ENCODE assay signal across 39 cellular contexts in genomic region chr10:81884856-81885255, GRCh38. TPM values are rescaled to one million over a fixed set of nuclear protein-coding genes. Genes with fewer than 3 reads are reported as not detected.
"Had no signal": no experiment of that assay in that cellular context is flagged by ENCODE, and none has a peak within 500 bp of the region (broad histone marks: within the 10 kb centered on the region; RNA-seq: fewer than 3 reads in every experiment).

No MANE protein-coding gene starts in this region.

- H3K4me1 Mint-ChIP-seq: activated naive CD4-positive, alpha-beta T cell treated with anti-CD3 and anti-CD28 coated beads, Interleukin-2, amount 10 ng/mL, durations not matched to agents 7 days and 5 days; activated naive CD4-positive, alpha-beta T cell treated with anti-CD3 and anti-CD28 coated beads, Interleukin-2, amount 50 U/mL, for 24 hours; activated naive CD8-positive, alpha-beta T cell treated with anti-CD3 and anti-CD28 coated beads for 36 hours; activated naive CD8-positive, alpha-beta T cell treated with anti-CD3 and anti-CD28 coated beads, Interleukin-2, amount 10 ng/mL, durations not matched to agents 7 days and 5 days; activated naive CD8-positive, alpha-beta T cell treated with anti-CD3 and anti-CD28 coated beads, Interleukin-2, amount 50 U/mL, for 24 hours; activated T-helper 17 cell treated with anti-CD3 and anti-CD28 coated beads, Interleukin-2, amount 50 U/mL, for 72 hours; central memory CD8-positive, alpha-beta T cell had no signal

- H3K27ac ChIP-seq: adrenal gland, ascending aorta, body of pancreas, brain microvascular endothelial cell, breast epithelium, cardiac muscle cell had no signal

- H3K9me3 Mint-ChIP-seq: activated naive CD4-positive, alpha-beta T cell treated with anti-CD3 and anti-CD28 coated beads for 36 hours; activated naive CD4-positive, alpha-beta T cell treated with anti-CD3 and anti-CD28 coated beads, Interleukin-2, amount 10 ng/mL, durations not matched to agents 7 days and 5 days; activated naive CD4-positive, alpha-beta T cell treated with anti-CD3 and anti-CD28 coated beads, Interleukin-2, amount 50 U/mL, for 24 hours; activated naive CD4-positive, alpha-beta T cell treated with anti-CD3 and anti-CD28 coated beads, Interleukin-2, amount 50 U/mL, for 72 hours; activated naive CD8-positive, alpha-beta T cell treated with anti-CD3 and anti-CD28 coated beads for 36 hours; activated naive CD8-positive, alpha-beta T cell treated with anti-CD3 and anti-CD28 coated beads, Interleukin-2, amount 10 ng/mL, durations not matched to agents 7 days and 5 days; activated T-cell treated with anti-CD3 and anti-CD28 coated beads, Interleukin-2, amount 50 U/mL, for 24 hours; activated T-cell treated with anti-CD3 and anti-CD28 coated beads, Interleukin-2, amount 50 U/mL, for 4 hours; activated T-cell treated with anti-CD3 and anti-CD28 coated beads, Interleukin-2, amount 50 U/mL, for 72 hours; activated T-helper 1 cell treated with anti-CD3 and anti-CD28 coated beads, Interleukin-12 subunit alpha, Interleukin-12 subunit beta, Interleukin-2, Interleukin-4 antibody, amounts not matched to agents 30 ng/mL and 10 ng/mL and 1 ng/mL, durations not matched to agents 14 hours and 24 hours and 36 hours; activated T-helper 17 cell treated with anti-CD3 and anti-CD28 coated beads, Interleukin-2, amount 50 U/mL, for 72 hours; activated T-helper 2 cell treated with anti-CD3 and anti-CD28 coated beads, Interferon-gamma antibody, Interleukin-2, Interleukin-4, amounts not matched to agents 10 μg/mL and 5 μg/mL and 100 μg/mL, durations not matched to agents 14 hours and 24 hours and 36 hours; brain; central memory CD8-positive, alpha-beta T cell had no signal

- H3K9me3 ChIP-seq: adrenal gland, ascending aorta, body of pancreas, breast epithelium had no signal

- DNase-seq: activated effector memory CD4-positive, alpha-beta T cell treated with anti-CD3 and anti-CD28 coated beads, Interleukin-2, amount 50 U/mL, for 16 hours; activated effector memory CD4-positive, alpha-beta T cell treated with Interleukin-2 at 50 U/mL for 16 hours; activated gamma-delta T cell; activated gamma-delta T cell treated with Interleukin-2 at 50 U/mL for 16 hours; activated naive CD4-positive, alpha-beta T cell; activated naive CD4-positive, alpha-beta T cell treated with anti-CD3 and anti-CD28 coated beads for 36 hours; activated naive CD4-positive, alpha-beta T cell treated with anti-CD3 and anti-CD28 coated beads, Interleukin-2, amount 10 ng/mL, durations not matched to agents 7 days and 5 days; activated naive CD4-positive, alpha-beta T cell treated with anti-CD3 and anti-CD28 coated beads, Interleukin-2, amount 50 U/mL, for 16 hours; activated naive CD4-positive, alpha-beta T cell treated with Interleukin-2 at 50 U/mL for 16 hours; activated naive CD8-positive, alpha-beta T cell treated with anti-CD3 and anti-CD28 coated beads for 36 hours; activated naive CD8-positive, alpha-beta T cell treated with anti-CD3 and anti-CD28 coated beads, Interleukin-2, amount 10 ng/mL, durations not matched to agents 7 days and 5 days; activated naive CD8-positive, alpha-beta T cell treated with anti-CD3 and anti-CD28 coated beads, Interleukin-2, amount 50 U/mL, for 24 hours; activated T-cell treated with anti-CD3 and anti-CD28 coated beads, Interleukin-2, amount 50 U/mL, for 24 hours; activated T-cell treated with anti-CD3 and anti-CD28 coated beads, Interleukin-2, amount 50 U/mL, for 4 hours; activated T-cell treated with anti-CD3 and anti-CD28 coated beads, Interleukin-2, amount 50 U/mL, for 48 hours; activated T-cell treated with anti-CD3 and anti-CD28 coated beads, Interleukin-2, amount 50 U/mL, for 72 hours; adrenal gland; amniotic stem cell; amygdala; anterior cingulate cortex; aorta; body of pancreas; brain microvascular endothelial cell; caudate nucleus; central memory CD4-positive, alpha-beta T cell; cerebellar nuclear complex had no signal

- H3K36me3 Mint-ChIP-seq: activated naive CD4-positive, alpha-beta T cell treated with anti-CD3 and anti-CD28 coated beads, Interleukin-2, amount 10 ng/mL, durations not matched to agents 7 days and 5 days; activated naive CD4-positive, alpha-beta T cell treated with anti-CD3 and anti-CD28 coated beads, Interleukin-2, amount 50 U/mL, for 24 hours; activated naive CD4-positive, alpha-beta T cell treated with anti-CD3 and anti-CD28 coated beads, Interleukin-2, amount 50 U/mL, for 72 hours; activated naive CD8-positive, alpha-beta T cell; activated naive CD8-positive, alpha-beta T cell treated with anti-CD3 and anti-CD28 coated beads for 36 hours; activated naive CD8-positive, alpha-beta T cell treated with anti-CD3 and anti-CD28 coated beads, Interleukin-2, amount 10 ng/mL, durations not matched to agents 7 days and 5 days; brain had no signal

- H3K4me1 ChIP-seq: adrenal gland, ascending aorta, body of pancreas, breast epithelium had no signal

- H3K27me3 ChIP-seq: adrenal gland, ascending aorta, body of pancreas, brain microvascular endothelial cell, breast epithelium, cardiac muscle cell had no signal

- H3K27ac Mint-ChIP-seq: activated naive CD4-positive, alpha-beta T cell treated with anti-CD3 and anti-CD28 coated beads for 36 hours; activated naive CD4-positive, alpha-beta T cell treated with anti-CD3 and anti-CD28 coated beads, Interleukin-2, amount 10 ng/mL, durations not matched to agents 7 days and 5 days; activated naive CD4-positive, alpha-beta T cell treated with anti-CD3 and anti-CD28 coated beads, Interleukin-2, amount 50 U/mL, for 24 hours; activated naive CD4-positive, alpha-beta T cell treated with anti-CD3 and anti-CD28 coated beads, Interleukin-2, amount 50 U/mL, for 72 hours; activated naive CD8-positive, alpha-beta T cell; activated naive CD8-positive, alpha-beta T cell treated with anti-CD3 and anti-CD28 coated beads for 36 hours; activated naive CD8-positive, alpha-beta T cell treated with anti-CD3 and anti-CD28 coated beads, Interleukin-2, amount 10 ng/mL, durations not matched to agents 7 days and 5 days; activated naive CD8-positive, alpha-beta T cell treated with anti-CD3 and anti-CD28 coated beads, Interleukin-2, amount 50 U/mL, for 24 hours; activated T-cell treated with anti-CD3 and anti-CD28 coated beads, Interleukin-2, amount 50 U/mL, for 24 hours; activated T-cell treated with anti-CD3 and anti-CD28 coated beads, Interleukin-2, amount 50 U/mL, for 72 hours; activated T-helper 1 cell treated with anti-CD3 and anti-CD28 coated beads, Interleukin-12 subunit alpha, Interleukin-12 subunit beta, Interleukin-2, Interleukin-4 antibody, amounts not matched to agents 30 ng/mL and 10 ng/mL and 1 ng/mL, durations not matched to agents 14 hours and 24 hours and 36 hours; activated T-helper 17 cell treated with anti-CD3 and anti-CD28 coated beads, Interleukin-2, amount 50 U/mL, for 72 hours; activated T-helper 2 cell treated with anti-CD3 and anti-CD28 coated beads, Interferon-gamma antibody, Interleukin-2, Interleukin-4, amounts not matched to agents 10 μg/mL and 5 μg/mL and 100 μg/mL, durations not matched to agents 14 hours and 24 hours and 36 hours; brain had no signal

- H3K27me3 Mint-ChIP-seq: activated naive CD8-positive, alpha-beta T cell; activated naive CD8-positive, alpha-beta T cell treated with anti-CD3 and anti-CD28 coated beads, Interleukin-2, amount 50 U/mL, for 24 hours; activated T-helper 17 cell treated with anti-CD3 and anti-CD28 coated beads, Interleukin-2, amount 50 U/mL, for 72 hours; central memory CD8-positive, alpha-beta T cell had no signal

- ATAC-seq: activated naive CD4-positive, alpha-beta T cell treated with anti-CD3 and anti-CD28 coated beads, Interleukin-2, amount 50 U/mL, for 72 hours; activated naive CD8-positive, alpha-beta T cell treated with anti-CD3 and anti-CD28 coated beads, Interleukin-2, amount 50 U/mL, for 24 hours; activated T-cell treated with anti-CD3 and anti-CD28 coated beads, Interleukin-2, amount 50 U/mL, for 4 hours; activated T-cell treated with anti-CD3 and anti-CD28 coated beads, Interleukin-2, amount 50 U/mL, for 72 hours; activated T-helper 17 cell treated with anti-CD3 and anti-CD28 coated beads, Interleukin-2, amount 50 U/mL, for 72 hours; body of pancreas had no signal

- H3K4me3 Mint-ChIP-seq: activated naive CD4-positive, alpha-beta T cell treated with anti-CD3 and anti-CD28 coated beads for 36 hours; activated naive CD4-positive, alpha-beta T cell treated with anti-CD3 and anti-CD28 coated beads, Interleukin-2, amount 10 ng/mL, durations not matched to agents 7 days and 5 days; activated naive CD4-positive, alpha-beta T cell treated with anti-CD3 and anti-CD28 coated beads, Interleukin-2, amount 50 U/mL, for 24 hours; activated naive CD8-positive, alpha-beta T cell; activated naive CD8-positive, alpha-beta T cell treated with anti-CD3 and anti-CD28 coated beads for 36 hours; activated naive CD8-positive, alpha-beta T cell treated with anti-CD3 and anti-CD28 coated beads, Interleukin-2, amount 10 ng/mL, durations not matched to agents 7 days and 5 days; activated naive CD8-positive, alpha-beta T cell treated with anti-CD3 and anti-CD28 coated beads, Interleukin-2, amount 50 U/mL, for 24 hours; activated T-cell treated with anti-CD3 and anti-CD28 coated beads, Interleukin-2, amount 50 U/mL, for 24 hours; activated T-cell treated with anti-CD3 and anti-CD28 coated beads, Interleukin-2, amount 50 U/mL, for 4 hours; activated T-cell treated with anti-CD3 and anti-CD28 coated beads, Interleukin-2, amount 50 U/mL, for 72 hours; activated T-helper 1 cell treated with anti-CD3 and anti-CD28 coated beads, Interleukin-12 subunit alpha, Interleukin-12 subunit beta, Interleukin-2, Interleukin-4 antibody, amounts not matched to agents 30 ng/mL and 10 ng/mL and 1 ng/mL, durations not matched to agents 14 hours and 24 hours and 36 hours; activated T-helper 17 cell treated with anti-CD3 and anti-CD28 coated beads, Interleukin-2, amount 50 U/mL, for 72 hours; brain; central memory CD8-positive, alpha-beta T cell had no signal

RNA-seq across cellular contexts. Expression of gene NRG3, which starts 9.9 kb away (rescaled TPM):
- total RNA-seq: activated naive CD4-positive, alpha-beta T cell treated with anti-CD3 and anti-CD28 coated beads for 36 hours; activated naive CD4-positive, alpha-beta T cell treated with anti-CD3 and anti-CD28 coated beads, Interleukin-2, amount 50 U/mL, for 72 hours; activated naive CD8-positive, alpha-beta T cell treated with anti-CD3 and anti-CD28 coated beads for 36 hours; activated naive CD8-positive, alpha-beta T cell treated with anti-CD3 and anti-CD28 coated beads, Interleukin-2, amount 10 ng/mL, durations not matched to agents 7 days and 5 days; activated T-cell treated with anti-CD3 and anti-CD28 coated beads, Interleukin-2, amount 50 U/mL, for 4 hours; activated T-cell treated with anti-CD3 and anti-CD28 coated beads, Interleukin-2, amount 50 U/mL, for 72 hours; activated T-helper 1 cell treated with anti-CD3 and anti-CD28 coated beads, Interleukin-12 subunit alpha, Interleukin-12 subunit beta, Interleukin-2, Interleukin-4 antibody, amounts not matched to agents 30 ng/mL and 10 ng/mL and 1 ng/mL, durations not matched to agents 14 hours and 24 hours and 36 hours; activated T-helper 17 cell treated with anti-CD3 and anti-CD28 coated beads, Interleukin-2, amount 50 U/mL, for 72 hours; activated T-helper 2 cell treated with anti-CD3 and anti-CD28 coated beads, Interferon-gamma antibody, Interleukin-2, Interleukin-4, amounts not matched to agents 10 μg/mL and 5 μg/mL and 100 μg/mL, durations not matched to agents 14 hours and 24 hours and 36 hours; bronchial epithelial cell; chondrocyte had no signal
